ENCODE assay signal across 20 cellular contexts in the genomic region with DNA sequence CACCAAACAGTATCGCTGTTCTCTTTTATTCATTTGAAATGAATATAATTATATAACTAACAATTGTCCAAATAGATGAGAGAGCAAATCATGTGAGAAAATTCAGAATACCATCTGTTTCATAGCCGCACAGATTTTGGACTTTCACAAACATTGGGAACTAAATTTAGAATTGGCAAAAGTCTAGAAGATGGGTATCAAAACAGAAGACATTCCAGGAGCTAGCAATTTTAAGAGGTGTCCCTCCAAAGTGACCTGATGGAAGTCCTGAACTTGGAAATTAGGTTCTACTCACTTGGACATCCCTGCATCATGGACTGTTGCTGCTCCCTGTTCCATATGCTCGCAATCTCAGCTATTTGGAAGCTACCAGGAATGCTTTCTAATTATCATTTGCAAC.
"Had no signal": no experiment of that assay in that cellular context is flagged by ENCODE, and none has a peak within 500 bp of the region (broad histone marks: within the 10 kb centered on the region; RNA-seq: fewer than 3 reads in every experiment).

No MANE protein-coding gene starts in this region.

- ATAC-seq: gastroesophageal sphincter; left lobe of liver; mucosa of descending colon; naive thymus-derived CD8-positive, alpha-beta T cell; psoas muscle; sciatic nerve; stimulated activated memory B cell treated with anti-CD40 and anti-IgM and Interleukin-4, amounts not matched to agents 10 μg/mL and 1 μg/mL and 100 μg/mL, for 72 hours had no signal

- H3K4me1 ChIP-seq: esophagus squamous epithelium, gastroesophageal sphincter, psoas muscle, transverse colon had no signal

- H3K9me3 ChIP-seq: esophagus squamous epithelium, gastroesophageal sphincter, mucosa of descending colon, neutrophil, psoas muscle, spleen, thoracic aorta, transverse colon had no signal

- H3K27ac ChIP-seq: esophagus squamous epithelium, gastroesophageal sphincter, neutrophil, psoas muscle, spleen, thoracic aorta, transverse colon had no signal

- DNase-seq: esophagus squamous epithelium; foreskin fibroblast; glutamatergic neuron; islet precursor cell; mucosa of descending colon; naive thymus-derived CD8-positive, alpha-beta T cell; psoas muscle; retina; spleen; stimulated activated CD4-positive, alpha-beta T cell treated with anti-CD3 and anti-CD28 coated beads, Interleukin-15, amount 100 ng/mL, for 24 hours; stimulated activated CD4-positive, alpha-beta T cell treated with anti-CD3 and anti-CD28 coated beads, Interleukin-1b, Interleukin-23, amount 100 ng/mL, for 48 hours; stimulated activated CD4-positive, alpha-beta T cell treated with anti-CD3 and anti-CD28 coated beads, Interleukin-4, amount 100 ng/mL, for 24 hours; transverse colon had no signal

- H3K9me3 Mint-ChIP-seq: naive thymus-derived CD8-positive, alpha-beta T cell; stimulated activated memory B cell treated with anti-CD40 and anti-IgM and Interleukin-4, amounts not matched to agents 10 μg/mL and 1 μg/mL and 100 μg/mL, for 72 hours; stimulated activated naive CD8-positive, alpha-beta T cell treated with anti-CD3 and anti-CD28 coated beads, Interleukin-15, Interleukin-2, amounts not matched to agents 100 ng/mL and 50 ng/mL, for 24 hours had no signal

- H3K4me3 ChIP-seq: esophagus squamous epithelium, gastroesophageal sphincter, mucosa of descending colon, psoas muscle, spleen, thoracic aorta, transverse colon had no signal

- H3K27me3 ChIP-seq: esophagus squamous epithelium, gastroesophageal sphincter, neutrophil, spleen, transverse colon had no signal

- H3K36me3 Mint-ChIP-seq: stimulated activated memory B cell treated with anti-CD40 and anti-IgM and Interleukin-4, amounts not matched to agents 10 μg/mL and 1 μg/mL and 100 μg/mL, for 72 hours had no signal

- H3K27ac Mint-ChIP-seq: naive thymus-derived CD8-positive, alpha-beta T cell; stimulated activated memory B cell treated with anti-CD40 and anti-IgM and Interleukin-4, amounts not matched to agents 10 μg/mL and 1 μg/mL and 100 μg/mL, for 72 hours; stimulated activated naive CD8-positive, alpha-beta T cell treated with anti-CD3 and anti-CD28 coated beads, Interleukin-15, Interleukin-2, amounts not matched to agents 100 ng/mL and 50 ng/mL, for 24 hours had no signal

- H3K27me3 Mint-ChIP-seq: stimulated activated memory B cell treated with anti-CD40 and anti-IgM and Interleukin-4, amounts not matched to agents 10 μg/mL and 1 μg/mL and 100 μg/mL, for 72 hours had no signal

- H3K4me3 Mint-ChIP-seq: naive thymus-derived CD8-positive, alpha-beta T cell; stimulated activated memory B cell treated with anti-CD40 and anti-IgM and Interleukin-4, amounts not matched to agents 10 μg/mL and 1 μg/mL and 100 μg/mL, for 72 hours; stimulated activated naive CD8-positive, alpha-beta T cell treated with anti-CD3 and anti-CD28 coated beads, Interleukin-15, Interleukin-2, amounts not matched to agents 100 ng/mL and 50 ng/mL, for 24 hours had no signal

- H3K36me3 ChIP-seq: thoracic aorta had no signal
